Comparison of ENCODE assay signal across 28 cellular contexts in genomic region chr1:201059871-201060555, GRCh38. TPM values are rescaled to one million over a fixed set of nuclear protein-coding genes. Genes with fewer than 3 reads are reported as not detected.
DNase-seq lines count a peak whose midpoint lies in the region; ATAC-seq and TF ChIP-seq lines count a peak whose summit lies in the region.
"Had no signal": no experiment of that assay in that cellular context is flagged by ENCODE, and none has a peak within 500 bp of the region (broad histone marks: within the 10 kb centered on the region; RNA-seq: fewer than 3 reads in every experiment).

No MANE protein-coding gene starts in this region.

- ATAC-seq in gastrocnemius medialis (peak; percentile 63 to 85), HG02840 (IDR thresholded peaks at IDR 0.05; ENCODE audit: low FRiP score, unreplicated experiment) (no peak), GM18505 (IDR thresholded peaks at IDR 0.05; ENCODE audit: unreplicated experiment) (no peak)
- ATAC-seq: activated CD8-positive, alpha-beta T cell treated with anti-CD3 and anti-CD28 coated beads for 36 hours; lower lobe of right lung; Panc1; upper lobe of right lung had no signal

- peaks cover 0 to 37% of the 10 kb centered on the region in 2 donors for H3K36me3 ChIP-seq in gastrocnemius medialis
- H3K36me3 ChIP-seq: colonic mucosa, lower lobe of right lung, sigmoid colon, upper lobe of right lung had no signal

- H3K4me3 ChIP-seq in choroid plexus epithelial cell (ENCODE audit: low read depth, low read length) = no peak overlapping the region
- H3K4me3 ChIP-seq in gastrocnemius medialis = no peak overlapping the region
- H3K4me3 ChIP-seq: colonic mucosa, lower lobe of right lung, sigmoid colon, upper lobe of right lung had no signal

- H3K27ac ChIP-seq in gastrocnemius medialis = peak overlapping the region in 3 of 4 donors; percentile 11 to 77 (median 61)
- H3K27ac ChIP-seq: colonic mucosa, lower lobe of right lung, sigmoid colon, upper lobe of right lung had no signal

- DNase-seq in DMS79 treated with DMSO at 0.1 percent for 48 hours (lab: John Stamatoyannopoulos, UW) (peak; percentile 55), DMS79 (lab: John Stamatoyannopoulos, UW) (no peak), NCI-H2171 treated with DMSO at 0.1 percent for 48 hours (lab: John Stamatoyannopoulos, UW) (peak; percentile 59), choroid plexus epithelial cell (ENCODE audit: low read depth) (peak; percentile 30), gastrocnemius medialis (peak; percentile 23 to 76), NCI-H774 (lab: John Stamatoyannopoulos, UW) (no peak)
- DNase-seq: 8988T; activated CD4-positive, alpha-beta T cell treated with anti-CD3 and anti-CD28 coated beads for 1 hour; activated CD8-positive, alpha-beta T cell treated with anti-CD3 and anti-CD28 coated beads for 36 hours; activated effector memory CD4-positive, alpha-beta T cell treated with Interleukin-2 at 50 U/mL for 16 hours; activated naive CD8-positive, alpha-beta T cell treated with anti-CD3 and anti-CD28 coated beads, Interleukin-2, amount 10 ng/mL, durations not matched to agents 7 days and 5 days; activated T-cell treated with anti-CD3 and anti-CD28 coated beads for 4 hours; AML-193; colonic mucosa; H9; Karpas-422; lower lobe of right lung; NCI-H1048; NCI-H2029 treated with DMSO at 0.1 percent for 48 hours; NCI-H446; sigmoid colon; upper lobe of right lung had no signal

- TF ChIP-seq POLR2A in gastrocnemius medialis (IDR thresholded peaks at IDR 0.05) (no peak), GM18505 (IDR thresholded peaks at IDR 0.05; ENCODE audit: borderline replicate concordance, extremely low read depth, insufficient read depth, insufficient read length) (no peak)

- no peaks in the 10 kb centered on the region for H3K27me3 ChIP-seq in gastrocnemius medialis
- H3K27me3 ChIP-seq: colonic mucosa, sigmoid colon, upper lobe of right lung had no signal

- no peaks in the 10 kb centered on the region for H3K9me3 ChIP-seq in gastrocnemius medialis
- H3K9me3 ChIP-seq: colonic mucosa, lower lobe of right lung, sigmoid colon, upper lobe of right lung had no signal

- H3K4me1 ChIP-seq in gastrocnemius medialis = peaks cover 0 to 9% of the 10 kb centered on the region in 2 donors
- H3K4me1 ChIP-seq: colonic mucosa had no signal

- in situ Hi-C loops in gastrocnemius medialis (cut with MboI; ENCODE audit: low sequenced_read_pairs in 4 of 4) = no loop called here

- intact Hi-C loops in gastrocnemius medialis (cut with DNase I; ENCODE audit: low total_unique reads) = no loop called here

- TF ChIP-seq CTCF in choroid plexus epithelial cell (conservative IDR thresholded peaks at IDR 0.05; ENCODE audit: low read depth, low read length) (no peak), gastrocnemius medialis (IDR thresholded peaks at IDR 0.05 in 4 of 5, conservative IDR thresholded peaks at IDR 0.05 in 1 of 5) (no peak)

RNA-seq across cellular contexts. Expression of gene KIF21B, which starts 36.5 kb away (rescaled TPM):
- total RNA-seq in gastrocnemius medialis = under 1 TPM; 0.23 to 0.49 (median 0.36) TPM

RNA-seq across cellular contexts. Expression of gene CACNA1S, which starts 52.2 kb away (rescaled TPM):
- 10 to 100 TPM; 74.3 to 93.5 (median 81.2) TPM for total RNA-seq in gastrocnemius medialis
- total RNA-seq: activated CD8-positive, alpha-beta T cell treated with anti-CD3 and anti-CD28 coated beads for 36 hours; activated naive CD8-positive, alpha-beta T cell treated with anti-CD3 and anti-CD28 coated beads, Interleukin-2, amount 10 ng/mL, durations not matched to agents 7 days and 5 days; colonic mucosa; Daoy; H9; kidney; sigmoid colon; subcutaneous adipose tissue had no signal

Comparison
In these comparisons a context has a peak if more than half of its experiments do, and no peak if none do; other contexts are left out.
1. DNase-seq: peak in DMS79 treated with DMSO at 0.1 percent for 48 hours (single experiment), NCI-H2171 treated with DMSO at 0.1 percent for 48 hours (single experiment), choroid plexus epithelial cell (single experiment) and gastrocnemius medialis (2 of 2); none in DMS79 (single experiment) and NCI-H774 (single experiment).
2. ATAC-seq: peak in gastrocnemius medialis (2 of 2); none in HG02840 (single experiment) and GM18505 (single experiment).